ENCODE assay signal across 8 cellular contexts in genomic region chr20:17610566-17611289, GRCh38. TPM values are rescaled to one million over a fixed set of nuclear protein-coding genes. Genes with fewer than 3 reads are reported as not detected.
DNase-seq lines count a peak whose midpoint lies in the region; ATAC-seq lines count a peak whose summit lies in the region.

No MANE protein-coding gene starts in this region.

- peak; percentile 60 for ATAC-seq in HG03354 (IDR thresholded peaks at IDR 0.05; ENCODE audit: poor library complexity, severe bottlenecking, unreplicated experiment)
- no peak for ATAC-seq in Right ventricle myocardium superior (ENCODE audit: poor library complexity)
- ATAC-seq in HG03135 (IDR thresholded peaks at IDR 0.05; ENCODE audit: unreplicated experiment), result no peak

- intact Hi-C loops in Right ventricle myocardium superior (cut with DNase I), result loop anchor here (10.0 kb wide), 1 partner anchor 64 kb away; no protein-coding TSS in a partner anchor

- DNase-seq in activated T-cell treated with anti-CD3 and anti-CD28 coated beads for 1 hour (ENCODE audit: low read depth) (peak; percentile 45), Right ventricle myocardium superior (peak; percentile 56), DMS79 (lab: John Stamatoyannopoulos, UW) (no peak), epidermal melanocyte (ENCODE audit: insufficient read length, low spot score) (no peak), NCI-H1092 treated with DMSO at 0.1 percent for 48 hours (lab: John Stamatoyannopoulos, UW) (no peak)
- peak; percentile 46 for DNase-seq in stimulated activated CD4-positive, alpha-beta T cell treated with anti-CD3 and anti-CD28 coated beads, Interleukin-1b, Interleukin-23, amount 100 ng/mL, for 48 hours

RNA-seq across cellular contexts. Expression of gene DSTN, which starts 40.9 kb away (rescaled TPM):
- 860 TPM for total RNA-seq in Right ventricle myocardium superior

Comparison
In these comparisons a context has a peak if more than half of its experiments do, and no peak if none do; other contexts are left out.
1. DNase-seq: peak in activated T-cell treated with anti-CD3 and anti-CD28 coated beads for 1 hour (single experiment), Right ventricle myocardium superior (single experiment) and stimulated activated CD4-positive, alpha-beta T cell treated with anti-CD3 and anti-CD28 coated beads, Interleukin-1b, Interleukin-23, amount 100 ng/mL, for 48 hours (single experiment); none in DMS79 (single experiment), epidermal melanocyte (single experiment) and NCI-H1092 treated with DMSO at 0.1 percent for 48 hours (single experiment).